1 cellular context compared by ENCODE assay signal in the genomic region with DNA sequence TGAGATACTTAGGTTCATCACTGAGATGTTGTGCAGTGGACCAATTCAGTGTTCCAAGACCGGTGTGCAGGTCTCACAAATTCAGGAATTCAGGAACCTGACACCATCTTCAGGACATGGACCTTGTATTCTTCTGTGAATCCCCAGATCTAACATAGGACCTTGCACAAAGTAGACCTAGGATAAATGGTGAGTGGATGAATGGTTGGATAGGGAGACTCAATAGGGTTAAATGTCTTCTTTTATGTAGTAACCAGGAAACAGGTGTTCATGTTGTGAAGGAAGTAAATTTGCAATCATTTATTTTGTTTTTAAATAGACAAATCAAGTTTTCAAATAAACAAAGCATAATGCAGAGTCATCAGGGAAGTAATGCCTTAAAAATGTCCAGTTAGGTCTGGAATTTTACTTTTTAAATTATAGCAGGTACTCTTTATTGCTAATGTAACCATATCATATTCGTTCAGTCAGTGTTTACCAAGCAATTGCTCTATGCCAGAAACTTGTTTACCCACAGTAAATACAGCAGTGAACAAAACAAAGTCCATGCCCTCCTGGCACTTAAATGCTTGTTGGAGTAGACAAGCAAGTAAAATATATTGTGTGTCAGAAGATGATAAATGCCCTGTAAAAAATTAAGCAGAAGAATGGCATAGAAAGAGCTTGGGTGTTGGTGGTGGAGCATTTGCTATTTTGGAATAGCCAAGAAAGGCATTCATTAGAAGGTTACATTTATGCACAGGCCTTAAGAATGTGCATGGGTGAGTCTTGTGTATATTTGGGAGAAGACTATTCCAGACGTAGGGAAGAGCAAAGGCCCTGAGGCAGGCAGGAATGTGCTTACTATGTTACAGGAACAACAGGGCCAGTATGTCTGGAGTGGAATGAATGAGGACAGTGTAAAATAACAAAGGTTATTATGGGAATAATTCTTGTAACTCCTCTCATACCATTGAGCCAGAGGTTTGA.
TF ChIP-seq lines count a peak whose summit lies in the region.

No MANE protein-coding gene starts in this region.

TF ChIP-seq in A549, 52 proteins besides CTCF, POLR2A, EP300 and RAD21 (continued from another document):
- TF ChIP-seq CHD2 (IDR thresholded peaks at IDR 0.05; ENCODE audit: low read length, partially characterized antibody) (no peak), MAZ (IDR thresholded peaks at IDR 0.05; ENCODE audit: borderline replicate concordance, low read depth, low read length) (no peak)
- TF ChIP-seq, protein P1, sequence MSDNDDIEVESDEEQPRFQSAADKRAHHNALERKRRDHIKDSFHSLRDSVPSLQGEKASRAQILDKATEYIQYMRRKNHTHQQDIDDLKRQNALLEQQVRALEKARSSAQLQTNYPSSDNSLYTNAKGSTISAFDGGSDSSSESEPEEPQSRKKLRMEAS (IDR thresholded peaks at IDR 0.05) = peak; percentile 48; the same call in 1 of the 2 replicates
- TF ChIP-seq, protein P2, sequence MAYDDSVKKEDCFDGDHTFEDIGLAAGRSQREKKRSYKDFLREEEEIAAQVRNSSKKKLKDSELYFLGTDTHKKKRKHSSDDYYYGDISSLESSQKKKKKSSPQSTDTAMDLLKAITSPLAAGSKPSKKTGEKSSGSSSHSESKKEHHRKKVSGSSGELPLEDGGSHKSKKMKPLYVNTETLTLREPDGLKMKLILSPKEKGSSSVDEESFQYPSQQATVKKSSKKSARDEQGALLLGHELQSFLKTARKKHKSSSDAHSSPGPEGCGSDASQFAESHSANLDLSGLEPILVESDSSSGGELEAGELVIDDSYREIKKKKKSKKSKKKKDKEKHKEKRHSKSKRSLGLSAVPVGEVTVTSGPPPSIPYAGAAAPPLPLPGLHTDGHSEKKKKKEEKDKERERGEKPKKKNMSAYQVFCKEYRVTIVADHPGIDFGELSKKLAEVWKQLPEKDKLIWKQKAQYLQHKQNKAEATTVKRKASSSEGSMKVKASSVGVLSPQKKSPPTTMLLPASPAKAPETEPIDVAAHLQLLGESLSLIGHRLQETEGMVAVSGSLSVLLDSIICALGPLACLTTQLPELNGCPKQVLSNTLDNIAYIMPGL (CRISPR knock-in tag; IDR thresholded peaks at IDR 0.05; ENCODE audit: borderline replicate concordance) = no peak
